In genomic region chr11:15816270-15816871, GRCh38 we compare ENCODE assay signal across 9 cellular contexts.
A peak's percentile ranks its signal among the peaks of the same experiment; 100 is the strongest.
DNase-seq lines count a peak whose midpoint lies in the region; ATAC-seq and TF ChIP-seq lines count a peak whose summit lies in the region.
"Had no signal": no experiment of that assay in that cellular context is flagged by ENCODE, and none has a peak within 500 bp of the region (broad histone marks: within the 10 kb centered on the region; RNA-seq: fewer than 3 reads in every experiment).

No MANE protein-coding gene starts in this region.

- ATAC-seq in DND-41 (ENCODE audit: insufficient read depth, low read depth) (peak; percentile 31; the same call in 1 of the 3 replicates), HG03521 (IDR thresholded peaks at IDR 0.05; ENCODE audit: unreplicated experiment) (no peak), HG03354 (IDR thresholded peaks at IDR 0.05; ENCODE audit: poor library complexity, severe bottlenecking, unreplicated experiment) (no peak)

- H3K4me3 ChIP-seq in DND-41 (ENCODE audit: low read depth in 1 of 2, low read length in 2 of 2): no peak overlapping the region

- no peaks in the 10 kb centered on the region for H4K20me1 ChIP-seq in DND-41 (ENCODE audit: insufficient read depth, low read length)

- no peak overlapping the region for H2AFZ ChIP-seq in DND-41 (ENCODE audit: low read depth, low read length)

- intact Hi-C loops in dendritic cell treated with granulocyte-macrophage colony-stimulating factor and Interleukin-4, amounts not matched to agents 40 ng/mL and 50 ng/mL, for 4 days (cut with micrococcal nuclease): loop anchor here (2.0 to 5.0 kb wide), 3 partner anchors 28 to 164 kb away; no protein-coding TSS in a partner anchor

- peaks cover 57% of the 10 kb centered on the region for H3K4me1 Mint-ChIP-seq in dendritic cell treated with granulocyte-macrophage colony-stimulating factor and Interleukin-4, amounts not matched to agents 40 ng/mL and 50 ng/mL, for 4 days (ENCODE audit: low read depth)

- H3K4me1 ChIP-seq in DND-41 (ENCODE audit: insufficient read depth, low read length): no peaks in the 10 kb centered on the region

- peak overlapping the region; percentile 91 for H3K27ac Mint-ChIP-seq in dendritic cell treated with granulocyte-macrophage colony-stimulating factor and Interleukin-4, amounts not matched to agents 40 ng/mL and 50 ng/mL, for 4 days

- no peak overlapping the region for H3K4me2 ChIP-seq in DND-41 (ENCODE audit: insufficient read depth, low read length)

- H3K9me3 Mint-ChIP-seq in dendritic cell treated with granulocyte-macrophage colony-stimulating factor and Interleukin-4, amounts not matched to agents 40 ng/mL and 50 ng/mL, for 4 days: no peaks in the 10 kb centered on the region

- H3K4me3 Mint-ChIP-seq in dendritic cell treated with granulocyte-macrophage colony-stimulating factor and Interleukin-4, amounts not matched to agents 40 ng/mL and 50 ng/mL, for 4 days: peak overlapping the region; percentile 30

- H3K79me2 ChIP-seq in DND-41 (ENCODE audit: insufficient read depth, low read length): no peaks in the 10 kb centered on the region

- peaks cover 5% of the 10 kb centered on the region for H3K27me3 Mint-ChIP-seq in dendritic cell treated with granulocyte-macrophage colony-stimulating factor and Interleukin-4, amounts not matched to agents 40 ng/mL and 50 ng/mL, for 4 days

- TF ChIP-seq CTCF in DND-41 (IDR thresholded peaks at IDR 0.05; ENCODE audit: borderline replicate concordance, extremely low read depth, low read length, poor library complexity, severe bottlenecking): no peak

- no peaks in the 10 kb centered on the region for H3K27me3 ChIP-seq in DND-41 (ENCODE audit: insufficient read depth, low read length, poor library complexity)

- no peak overlapping the region for H3K27ac ChIP-seq in DND-41 (ENCODE audit: low read length)

- no peak overlapping the region for H3K9ac ChIP-seq in DND-41 (ENCODE audit: low read depth, low read length)

- peaks cover 10% of the 10 kb centered on the region for H3K36me3 Mint-ChIP-seq in dendritic cell treated with granulocyte-macrophage colony-stimulating factor and Interleukin-4, amounts not matched to agents 40 ng/mL and 50 ng/mL, for 4 days (ENCODE audit: low read depth)

- H3K9me3 ChIP-seq in DND-41 (ENCODE audit: insufficient read depth, low read length, severe bottlenecking): no peaks in the 10 kb centered on the region

- H3K36me3 ChIP-seq in DND-41 (ENCODE audit: insufficient read depth, low read length): no peaks in the 10 kb centered on the region

- no peak for DNase-seq in DND-41
- DNase-seq in NCI-H226: peak; percentile 72
- DNase-seq in non-pigmented ciliary epithelial cell (ENCODE audit: low read depth): peak; percentile 63
- no peak for DNase-seq in superior temporal gyrus (ENCODE audit: extremely low spot score)
- no peak for DNase-seq in occipital lobe (lab: John Stamatoyannopoulos, UW)
- DNase-seq: activated gamma-delta T cell treated with Interleukin-2 at 50 U/mL for 16 hours had no signal

Comparison
In these comparisons a context has a peak if more than half of its experiments do, and no peak if none do; other contexts are left out.
1. DNase-seq: peak in NCI-H226 (single experiment) and non-pigmented ciliary epithelial cell (single experiment); none in DND-41 (single experiment), superior temporal gyrus (single experiment) and occipital lobe (single experiment).